1 cellular context compared by ENCODE assay signal in genomic region chr1:155001688-155002474, GRCh38.
TF ChIP-seq lines count a peak whose summit lies in the region.

No MANE protein-coding gene starts in this region.

TF ChIP-seq in HEK293, 187 proteins besides CTCF, POLR2A, EP300 and RAD21 (continued from another document and continues in another):
- TF ChIP-seq KLF17 (tag by site-specific recombination; IDR thresholded peaks at IDR 0.05) (peak; percentile 23), KLF9 (tag by site-specific recombination; IDR thresholded peaks at IDR 0.05; ENCODE audit: low read depth) (peak; percentile 82), ZNF354C (tag by site-specific recombination; IDR thresholded peaks at IDR 0.05; ENCODE audit: borderline replicate concordance, low read depth) (no peak), GFI1B (tag by site-specific recombination; IDR thresholded peaks at IDR 0.05) (0 out of 2 replicates have a peak, but pooled peaks have one; percentile 35), SETDB1 (IDR thresholded peaks at IDR 0.05; ENCODE audit: insufficient read length, low read length) (no peak), ZBTB49 (tag by site-specific recombination; IDR thresholded peaks at IDR 0.05; ENCODE audit: low read depth) (no peak), ZBTB11 (tag by site-specific recombination; conservative IDR thresholded peaks at IDR 0.05; ENCODE audit: low read depth) (peak; percentile 26), ZNF596 (tag by site-specific recombination; IDR thresholded peaks at IDR 0.05) (peak; percentile 57; the same call in 1 of the 2 replicates), KLF7 (tag by site-specific recombination; IDR thresholded peaks at IDR 0.05; ENCODE audit: borderline replicate concordance) (peak; percentile 85), ZNF624 (tag by site-specific recombination; IDR thresholded peaks at IDR 0.05) (no peak), ZNF830 (tag by site-specific recombination; IDR thresholded peaks at IDR 0.05; ENCODE audit: low read depth) (no peak), ZNF19 (tag by site-specific recombination; IDR thresholded peaks at IDR 0.05; ENCODE audit: low read depth) (no peak), ZNF146 (tag by site-specific recombination; IDR thresholded peaks at IDR 0.05) (no peak), ZNF549 (tag by site-specific recombination; IDR thresholded peaks at IDR 0.05) (no peak), BCL6B (tag by site-specific recombination; IDR thresholded peaks at IDR 0.05) (no peak), ZNF621 (tag by site-specific recombination; IDR thresholded peaks at IDR 0.05) (no peak), PRDM6 (tag by site-specific recombination; IDR thresholded peaks at IDR 0.05) (no peak), ZFP37 (tag by site-specific recombination; IDR thresholded peaks at IDR 0.05) (no peak), ZFP3 (tag by site-specific recombination; IDR thresholded peaks at IDR 0.05; ENCODE audit: low read depth) (no peak), ZFHX2 (tag by site-specific recombination; conservative IDR thresholded peaks at IDR 0.05) (peak; percentile 63), SP3 (tag by site-specific recombination; IDR thresholded peaks at IDR 0.05) (peak; percentile 98), ZNF792 (tag by site-specific recombination; IDR thresholded peaks at IDR 0.05) (peak; percentile 73; the same call in 1 of the 2 replicates), ZNF292 (tag by site-specific recombination; IDR thresholded peaks at IDR 0.05; ENCODE audit: borderline replicate concordance, low read depth) (no peak), ZNF2 (tag by site-specific recombination; IDR thresholded peaks at IDR 0.05) (no peak), PRDM4 (tag by site-specific recombination; IDR thresholded peaks at IDR 0.05) (no peak), ZNF155 (tag by site-specific recombination; IDR thresholded peaks at IDR 0.05) (no peak), ZNF16 (tag by site-specific recombination; IDR thresholded peaks at IDR 0.05; ENCODE audit: low read depth) (no peak), ZNF18 (tag by site-specific recombination; IDR thresholded peaks at IDR 0.05) (no peak), SP7 (tag by site-specific recombination; IDR thresholded peaks at IDR 0.05) (peak; percentile 71; the same call in 1 of the 2 replicates), ZNF580 (tag by site-specific recombination; IDR thresholded peaks at IDR 0.05) (peak; percentile 27; the same call in 1 of the 2 replicates), ZNF239 (tag by site-specific recombination; IDR thresholded peaks at IDR 0.05) (no peak), ZFP41 (tag by site-specific recombination; IDR thresholded peaks at IDR 0.05; ENCODE audit: borderline replicate concordance) (no peak), ZNF791 (tag by site-specific recombination; IDR thresholded peaks at IDR 0.05) (no peak), ZNF184 (tag by site-specific recombination; IDR thresholded peaks at IDR 0.05) (no peak), ZBTB6 (tag by site-specific recombination; IDR thresholded peaks at IDR 0.05) (no peak; the same call in 1 of the 2 replicates), ZNF610 (tag by site-specific recombination; IDR thresholded peaks at IDR 0.05; ENCODE audit: borderline replicate concordance) (no peak), ZNF24 (tag by site-specific recombination; IDR thresholded peaks at IDR 0.05) (no peak; the same call in 1 of the 2 replicates), ZNF555 (tag by site-specific recombination; conservative IDR thresholded peaks at IDR 0.05) (no peak), ZNF335 (tag by site-specific recombination; conservative IDR thresholded peaks at IDR 0.05) (peak; percentile 81), ZNF747 (tag by site-specific recombination; IDR thresholded peaks at IDR 0.05) (no peak), ZNF280C (tag by site-specific recombination; IDR thresholded peaks at IDR 0.05) (no peak), ZNF10 (tag by site-specific recombination; IDR thresholded peaks at IDR 0.05) (peak; percentile 73; the same call in 1 of the 2 replicates), ZNF704 (tag by site-specific recombination; IDR thresholded peaks at IDR 0.05) (no peak), ZNF341 (tag by site-specific recombination; IDR thresholded peaks at IDR 0.05; ENCODE audit: low read depth) (peak; percentile 97), ZBTB48 (tag by site-specific recombination; IDR thresholded peaks at IDR 0.05) (peak; percentile 98)
